In genomic region chr21:44463716-44464115, GRCh38 we compare ENCODE assay signal across 18 cellular contexts. TPM values are rescaled to one million over a fixed set of nuclear protein-coding genes. Genes with fewer than 3 reads are reported as not detected.
DNase-seq lines count a peak whose midpoint lies in the region; ATAC-seq lines count a peak whose summit lies in the region.
"Had no signal": no experiment of that assay in that cellular context is flagged by ENCODE, and none has a peak within 500 bp of the region (broad histone marks: within the 10 kb centered on the region; RNA-seq: fewer than 3 reads in every experiment).

No MANE protein-coding gene starts in this region.

- no peak for ATAC-seq in left lobe of liver
- no peak for ATAC-seq in GM21529 (IDR thresholded peaks at IDR 0.05; ENCODE audit: unreplicated experiment)
- ATAC-seq: A549, GM12878, HCT116 had no signal

- peak overlapping the region; percentile 32 for H3K4me3 ChIP-seq in adipocyte (ENCODE audit: low read length)
- H3K4me3 ChIP-seq: A549, GM12878 had no signal

- no peak overlapping the region for H3K9ac ChIP-seq in adipocyte (ENCODE audit: low read length)

- DNase-seq in Ammon's horn (ENCODE audit: low spot score) (peak; percentile 28), adipocyte (ENCODE audit: low read depth) (no peak), left lobe of liver (ENCODE audit: low spot score) (peak; percentile 41), posterior vena cava (ENCODE audit: low spot score) (peak; percentile 78), EL (no peak), NCI-H226 (no peak)
- DNase-seq in stimulated activated naive CD4-positive, alpha-beta T cell treated with Interleukin-2 at 50 U/mL for 16 hours (lab: John Stamatoyannopoulos, UW): no peak
- DNase-seq: COR-L47, DMS53, MV-4-11, NCI-H1436 treated with DMSO at 0.1 percent for 48 hours, NCI-H2081 treated with DMSO at 0.1 percent for 48 hours, NCI-H524 treated with DMSO at 0.1 percent for 48 hours had no signal

- H3K27me3 ChIP-seq in adipocyte (replicated peaks; ENCODE audit: control insufficient read depth, insufficient read depth, low read length): peaks cover 20% of the 10 kb centered on the region

- H3K9me3 ChIP-seq in adipocyte (ENCODE audit: control insufficient read depth, low read length): no peaks in the 10 kb centered on the region
- H3K9me3 ChIP-seq: A549 had no signal

- intact Hi-C loops in posterior vena cava (cut with DNase I): no loop called here

- no peaks in the 10 kb centered on the region for H3K36me3 ChIP-seq in adipocyte (ENCODE audit: control insufficient read depth, insufficient read depth, low read length, severe bottlenecking)

- H3K4me1 ChIP-seq in adipocyte (ENCODE audit: control insufficient read depth, insufficient read depth, low read length): no peaks in the 10 kb centered on the region
- H3K4me1 ChIP-seq: A549 had no signal

RNA-seq across cellular contexts. Expression of gene LRRC3, which starts 8.4 kb away (rescaled TPM):
- total RNA-seq in left lobe of liver (22.0 TPM), posterior vena cava (1 to 10 TPM; 1.5 to 1.8 TPM)
- total RNA-seq: OCI-LY7 had no signal

Comparison
In these comparisons a context has a peak if more than half of its experiments do, and no peak if none do; other contexts are left out.
1. DNase-seq: peak in Ammon's horn (single experiment), left lobe of liver (single experiment) and posterior vena cava (single experiment); none in adipocyte (single experiment), EL (single experiment), stimulated activated naive CD4-positive, alpha-beta T cell treated with Interleukin-2 at 50 U/mL for 16 hours (single experiment) and NCI-H226 (single experiment).